ENCODE assay signal across 7 cellular contexts in genomic region chr2:27381577-27382181, GRCh38. TPM values are rescaled to one million over a fixed set of nuclear protein-coding genes. Genes with fewer than 3 reads are reported as not detected.
DNase-seq lines count a peak whose midpoint lies in the region; TF ChIP-seq lines count a peak whose summit lies in the region.
"Had no signal": no experiment of that assay in that cellular context is flagged by ENCODE, and none has a peak within 500 bp of the region (broad histone marks: within the 10 kb centered on the region; RNA-seq: fewer than 3 reads in every experiment).

No MANE protein-coding gene starts in this region.

- DNase-seq in amygdala (lab: John Stamatoyannopoulos, UW), result no peak
- no peak for DNase-seq in NCI-H187 treated with DMSO at 0.1 percent for 48 hours (lab: John Stamatoyannopoulos, UW)
- DNase-seq in stimulated activated CD4-positive, alpha-beta T cell treated with anti-CD3 and anti-CD28 coated beads, Interleukin-4, amount 100 ng/mL, for 1 hour, result no peak
- DNase-seq: stimulated activated CD4-positive, alpha-beta T cell treated with anti-CD3 and anti-CD28 coated beads, Interleukin-4, amount 100 ng/mL, for 4 hours had no signal

- no peak for TF ChIP-seq CTCF in DOHH2 (IDR thresholded peaks at IDR 0.05; ENCODE audit: low read depth, low read length, poor library complexity, severe bottlenecking)
- no peak for TF ChIP-seq CTCF in neural cell (IDR thresholded peaks at IDR 0.05; ENCODE audit: poor library complexity, severe bottlenecking)

- H3K9me2 ChIP-seq in DOHH2 (replicated peaks; ENCODE audit: control insufficient read depth, low read length), result no peaks in the 10 kb centered on the region
- H3K9me2 ChIP-seq in neural cell (ENCODE audit: insufficient read depth, low read length), result no peaks in the 10 kb centered on the region

- peaks cover 23% of the 10 kb centered on the region for H3K4me1 ChIP-seq in DOHH2 (ENCODE audit: control insufficient read depth, low read length)

- H2AFZ ChIP-seq in neural cell (ENCODE audit: low read depth, low read length), result no peak overlapping the region

- TF ChIP-seq EP300 in neural cell (conservative IDR thresholded peaks at IDR 0.05; ENCODE audit: poor library complexity, severe bottlenecking), result no peak

- H3K9me3 ChIP-seq in DOHH2 (ENCODE audit: control insufficient read depth, insufficient read depth, low read length) (no peaks in the 10 kb centered on the region), neural cell (ENCODE audit: low read length) (no peaks in the 10 kb centered on the region)

- H3K9me3 Mint-ChIP-seq in activated naive CD8-positive, alpha-beta T cell (ENCODE audit: low read depth), result no peaks in the 10 kb centered on the region

- H3K4me3 ChIP-seq in DOHH2 (ENCODE audit: low read length) (no peak overlapping the region), neural cell (ENCODE audit: low read length) (no peak overlapping the region)

- H3F3A ChIP-seq in DOHH2 (ENCODE audit: control insufficient read depth, insufficient read depth) (peaks cover 28% of the 10 kb centered on the region), neural cell (ENCODE audit: insufficient read depth, low read length, poor library complexity, severe bottlenecking) (no peaks in the 10 kb centered on the region)

- peak overlapping the region; percentile 84 for H3K9ac ChIP-seq in neural cell (ENCODE audit: low read length)

- H3K27me3 Mint-ChIP-seq in activated naive CD8-positive, alpha-beta T cell, result no peaks in the 10 kb centered on the region

- no peaks in the 10 kb centered on the region for H4K20me1 ChIP-seq in DOHH2 (ENCODE audit: control insufficient read depth, insufficient read depth, low read depth, low read length)
- H4K20me1 ChIP-seq in neural cell (ENCODE audit: insufficient read depth), result no peaks in the 10 kb centered on the region

- peak overlapping the region; percentile 66 for H3K27ac ChIP-seq in DOHH2 (ENCODE audit: low read depth, low read length)
- peak overlapping the region; percentile 82 for H3K27ac ChIP-seq in neural cell (ENCODE audit: low read length)

- H3K4me3 Mint-ChIP-seq in activated naive CD8-positive, alpha-beta T cell, result peak overlapping the region; percentile 85

- no peak overlapping the region for H3K4me2 ChIP-seq in DOHH2 (ENCODE audit: low read length)
- no peak overlapping the region for H3K4me2 ChIP-seq in neural cell (ENCODE audit: low read length)

- peaks cover 12% of the 10 kb centered on the region for H3K36me3 Mint-ChIP-seq in activated naive CD8-positive, alpha-beta T cell

- TF ChIP-seq RAD21 in neural cell (conservative IDR thresholded peaks at IDR 0.05), result no peak

- H3K4me1 Mint-ChIP-seq in activated naive CD8-positive, alpha-beta T cell (ENCODE audit: low read depth), result peaks cover 21% of the 10 kb centered on the region

- H3K27ac Mint-ChIP-seq in activated naive CD8-positive, alpha-beta T cell, result peak overlapping the region; percentile 94

- H3K79me2 ChIP-seq in DOHH2 (ENCODE audit: control insufficient read depth, low read length) (peaks cover 9% of the 10 kb centered on the region), neural cell (replicated peaks; ENCODE audit: insufficient read depth, low read length) (peaks cover 12% of the 10 kb centered on the region)

- H3K36me3 ChIP-seq in DOHH2 (ENCODE audit: control insufficient read depth, low read length), result peaks cover 85% of the 10 kb centered on the region
- H3K36me3 ChIP-seq in neural cell (ENCODE audit: insufficient read depth, low read length), result no peaks in the 10 kb centered on the region

- no peaks in the 10 kb centered on the region for H3K27me3 ChIP-seq in DOHH2 (ENCODE audit: control insufficient read depth, low read length)
- H3K27me3 ChIP-seq in neural cell (ENCODE audit: insufficient read depth, low read depth, low read length), result no peaks in the 10 kb centered on the region

TF ChIP-seq in neural cell, 6 proteins besides CTCF, POLR2A, EP300 and RAD21:
- TF ChIP-seq SMC3 (conservative IDR thresholded peaks at IDR 0.05; ENCODE audit: poor library complexity) (no peak), EZH2 (IDR thresholded peaks at IDR 0.05; ENCODE audit: borderline replicate concordance, insufficient read depth, low read length, poor library complexity, severe bottlenecking) (no peak), REST (IDR thresholded peaks at IDR 0.05; ENCODE audit: borderline replicate concordance) (no peak), MXI1 (conservative IDR thresholded peaks at IDR 0.05; ENCODE audit: poor library complexity, severe bottlenecking) (no peak), TAF1 (IDR thresholded peaks at IDR 0.05; ENCODE audit: low read depth) (no peak), POLR2AphosphoS5 (IDR thresholded peaks at IDR 0.05) (no peak)

RNA-seq across cellular contexts. Expression of gene ZNF513, which starts 1.1 kb away (rescaled TPM):
- 40.5 and 46.8 TPM in 2 replicates for polyA plus RNA-seq in neural cell
- polyA minus RNA-seq in neural cell, result 25.5 and 27.5 TPM in 2 replicates

RNA-seq across cellular contexts. Expression of gene SNX17, which starts 11.3 kb away (rescaled TPM):
- polyA plus RNA-seq in neural cell, result 69.8 and 86.9 TPM in 2 replicates
- 57.4 and 58.4 TPM in 2 replicates for polyA minus RNA-seq in neural cell

RNA-seq across cellular contexts. Expression of gene EIF2B4, which starts 11.5 kb away (rescaled TPM):
- 43.7 and 45.3 TPM in 2 replicates for polyA plus RNA-seq in neural cell
- 23.6 and 25.5 TPM in 2 replicates for polyA minus RNA-seq in neural cell

RNA-seq across cellular contexts. Expression of gene GTF3C2, which starts 25.1 kb away (rescaled TPM):
- 27.8 and 37.2 TPM in 2 replicates for polyA plus RNA-seq in neural cell
- 37.5 and 42.6 TPM in 2 replicates for polyA minus RNA-seq in neural cell

RNA-seq across cellular contexts. Expression of gene PPM1G, which starts 27.7 kb away (rescaled TPM):
- polyA plus RNA-seq in neural cell, result 99.0 and 107 TPM in 2 replicates
- polyA minus RNA-seq in neural cell, result 91.1 and 95.6 TPM in 2 replicates
